ENCODE assay signal across 12 cellular contexts in the genomic region with DNA sequence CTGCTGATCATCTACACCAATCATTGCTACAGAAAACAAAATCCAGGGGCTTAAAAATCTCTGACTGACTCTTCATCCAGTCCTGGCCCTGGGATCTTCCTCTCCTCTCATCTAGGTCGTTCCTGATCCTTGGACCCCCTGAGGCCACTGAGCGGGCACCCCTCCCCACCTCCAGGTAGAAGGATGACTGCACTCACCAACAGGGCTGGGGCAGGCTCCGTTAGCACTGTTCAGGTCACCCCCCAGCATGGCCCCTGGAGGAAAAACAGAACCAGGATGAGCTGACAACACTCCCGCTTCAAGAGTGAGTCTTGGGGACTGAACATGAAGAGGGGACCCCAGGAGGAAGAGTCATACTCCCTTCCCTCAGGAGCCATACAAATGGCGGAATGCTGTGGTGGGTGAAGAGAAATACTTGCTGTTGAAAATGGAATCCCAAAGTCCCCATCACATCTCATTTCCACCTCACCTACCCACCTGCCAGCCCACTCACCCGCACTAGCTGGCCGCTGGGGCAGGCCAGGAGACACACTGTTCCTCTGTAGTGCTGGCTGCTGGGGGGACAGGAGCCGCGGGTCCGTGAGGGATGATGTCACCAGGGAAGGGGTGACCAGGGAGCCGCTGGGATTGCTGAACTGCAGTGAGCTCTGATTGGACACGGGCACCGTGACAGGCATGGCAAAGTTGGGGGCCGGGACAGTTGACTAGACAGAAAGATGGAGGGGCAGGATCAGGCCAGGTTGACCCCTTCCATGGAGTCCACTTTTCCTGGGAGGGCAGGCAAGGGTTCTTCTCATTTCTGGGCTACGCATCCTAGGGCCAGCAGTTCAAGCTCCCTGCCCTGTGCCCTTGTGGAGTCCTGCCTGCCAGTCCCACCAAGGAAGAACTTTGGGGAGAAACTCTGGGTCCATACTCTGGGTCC. TPM values are rescaled to one million over a fixed set of nuclear protein-coding genes. Genes with fewer than 3 reads are reported as not detected.
DNase-seq lines count a peak whose midpoint lies in the region; ATAC-seq and TF ChIP-seq lines count a peak whose summit lies in the region.
"Had no signal": no experiment of that assay in that cellular context is flagged by ENCODE, and none has a peak within 500 bp of the region (broad histone marks: within the 10 kb centered on the region; RNA-seq: fewer than 3 reads in every experiment).

No MANE protein-coding gene starts in this region.

- H3K9me3 ChIP-seq in esophagus squamous epithelium = no peaks in the 10 kb centered on the region
- H3K9me3 ChIP-seq in skeletal muscle tissue (ENCODE audit: control insufficient read depth in 3 of 3, low read length in 3 of 3) = no peaks in the 10 kb centered on the region
- no peaks in the 10 kb centered on the region for H3K9me3 ChIP-seq in SK-N-SH
- H3K9me3 ChIP-seq: SJSA1 had no signal

- peaks cover 7% of the 10 kb centered on the region for H3F3A ChIP-seq in SK-N-SH (replicated peaks; ENCODE audit: insufficient read depth)

- H3K36me3 Mint-ChIP-seq in activated B cell treated with CpG ODN at 0.5 μM for 24 hours (ENCODE audit: low read depth) = peaks cover 95% of the 10 kb centered on the region

- TF ChIP-seq CTCF in activated B cell treated with CpG ODN at 0.5 μM for 24 hours (IDR thresholded peaks at IDR 0.05) (no peak), esophagus squamous epithelium (IDR thresholded peaks at IDR 0.05) (no peak), SK-N-SH (IDR thresholded peaks at IDR 0.05) (no peak)

- H3K4me3 ChIP-seq in esophagus squamous epithelium (no peak overlapping the region), skeletal muscle tissue (ENCODE audit: low read length in 3 of 3) (no peak overlapping the region), SK-N-SH (ENCODE audit: low read depth in 2 of 2, low read length in 1 of 2) (no peak overlapping the region)
- H3K4me3 ChIP-seq: SJSA1 had no signal

- H3K9ac ChIP-seq in skeletal muscle tissue (ENCODE audit: low read depth in 1 of 3, low read length in 3 of 3) (peak overlapping the region; percentile 7 to 33 (median 23)), SK-N-SH (no peak overlapping the region)

- DNase-seq in activated B cell treated with CpG ODN at 0.5 μM for 24 hours (no peak), esophagus squamous epithelium (lab: John Stamatoyannopoulos, UW) (no peak), mesenteric fat pad (ENCODE audit: low spot score) (no peak), SK-N-SH (no peak)
- DNase-seq: activated CD8-positive, alpha-beta memory T cell treated with anti-CD3 and anti-CD28 coated beads, Interleukin-2, amount 50 U/mL, for 4 hours; KBM-7; NCI-H1417 treated with DMSO at 0.1 percent for 48 hours; stimulated activated CD4-positive, alpha-beta T cell treated with anti-CD3 and anti-CD28 coated beads, Interleukin-2, amount 100 ng/mL, for 48 hours had no signal

- no peaks in the 10 kb centered on the region for H3K9me3 Mint-ChIP-seq in activated B cell treated with CpG ODN at 0.5 μM for 24 hours

- H3K9me2 ChIP-seq in SK-N-SH = no peaks in the 10 kb centered on the region

- ATAC-seq in GM18505 (IDR thresholded peaks at IDR 0.05; ENCODE audit: unreplicated experiment) (no peak), activated B cell treated with CpG ODN at 0.5 μM for 24 hours (ENCODE audit: low read depth) (no peak), HG02973 (IDR thresholded peaks at IDR 0.05; ENCODE audit: unreplicated experiment) (no peak)

- peak overlapping the region in 3 of 4 donors; percentile 26 to 91 (median 87) for H3K27ac ChIP-seq in esophagus squamous epithelium
- H3K27ac ChIP-seq in skeletal muscle tissue (ENCODE audit: low read depth, low read length) = peak overlapping the region; percentile 94
- no peak overlapping the region for H3K27ac ChIP-seq in SK-N-SH (ENCODE audit: low read depth in 2 of 2, low read length in 1 of 2)
- H3K27ac ChIP-seq: SJSA1 had no signal

- peaks cover 47% of the 10 kb centered on the region for H3K4me1 Mint-ChIP-seq in activated B cell treated with CpG ODN at 0.5 μM for 24 hours

- intact Hi-C loops in activated B cell treated with CpG ODN at 0.5 μM for 24 hours (cut with micrococcal nuclease) (loop anchor here (1.0 to 2.0 kb wide), 5 partner anchors 23 to 129 kb away; partner anchors contain the start of gene IQGAP3), esophagus squamous epithelium (cut with DNase I) (loop anchor here (10.0 kb wide), 1 partner anchor 105 kb away; no protein-coding TSS in a partner anchor)

- H3K27ac Mint-ChIP-seq in activated B cell treated with CpG ODN at 0.5 μM for 24 hours = peak overlapping the region; percentile 30

- no peaks in the 10 kb centered on the region for H3K27me3 Mint-ChIP-seq in activated B cell treated with CpG ODN at 0.5 μM for 24 hours

- H3K4me1 ChIP-seq in esophagus squamous epithelium (peaks cover 11 to 89% (median 52%) of the 10 kb centered on the region in 3 donors), skeletal muscle tissue (ENCODE audit: control insufficient read depth in 3 of 3, insufficient read depth in 3 of 3, low read length in 3 of 3) (peaks cover 92 to 100% (median 98%) of the 10 kb centered on the region in 3 donors), SK-N-SH (ENCODE audit: control insufficient read depth in 1 of 2, insufficient read depth in 2 of 2, low read depth in 1 of 2, low read length in 1 of 2) (peaks cover 0 to 5% of the 10 kb centered on the region in 2 experiments; a peak in 1 of 4 replicates)

- TF ChIP-seq POLR2A in GM18505 (IDR thresholded peaks at IDR 0.05; ENCODE audit: borderline replicate concordance, extremely low read depth, insufficient read depth, insufficient read length) (peak; percentile 14), esophagus squamous epithelium (IDR thresholded peaks at IDR 0.05) (no peak)

- H3K4me2 ChIP-seq in SK-N-SH = no peak overlapping the region

- POLR2A ChIA-PET in activated B cell treated with CpG ODN at 0.5 μM for 24 hours (lab: Charles Lee) (interaction anchor here (1.9 to 22.2 kb wide), 4 partner anchors 20 to 129 kb away, joined by 12 to 1179 read pairs (median 29); partner anchors contain the start of genes MEF2D and TTC24), SK-N-SH (lab: Yijun Ruan, JAX) (no interaction called here)

- no peaks in the 10 kb centered on the region for H3K27me3 ChIP-seq in esophagus squamous epithelium
- H3K27me3 ChIP-seq in skeletal muscle tissue (ENCODE audit: control insufficient read depth in 3 of 3, insufficient read depth in 3 of 3, low read length in 3 of 3) = no peaks in the 10 kb centered on the region
- no peaks in the 10 kb centered on the region for H3K27me3 ChIP-seq in SK-N-SH (ENCODE audit: insufficient read depth)
- H3K27me3 ChIP-seq: SJSA1 had no signal

- no peak overlapping the region for H3K4me3 Mint-ChIP-seq in activated B cell treated with CpG ODN at 0.5 μM for 24 hours

- CTCF ChIA-PET in activated B cell treated with CpG ODN at 0.5 μM for 24 hours (lab: Charles Lee) = interaction anchor here (2.0 to 3.8 kb wide), 5 partner anchors 11 to 129 kb away, joined by 13 to 164 read pairs (median 28); partner anchors contain the start of gene MEF2D
- CTCF ChIA-PET in SK-N-SH (lab: Yijun Ruan, JAX) = interaction anchor here (1.5 to 3.2 kb wide), 5 partner anchors 9 to 129 kb away, joined by 8 to 47 read pairs (median 9); partner anchors contain the start of gene MEF2D

- peaks cover 59 to 92% (median 63%) of the 10 kb centered on the region in 3 donors for H3K36me3 ChIP-seq in esophagus squamous epithelium
- peaks cover 87 to 88% (median 88%) of the 10 kb centered on the region in 3 donors for H3K36me3 ChIP-seq in skeletal muscle tissue (ENCODE audit: control insufficient read depth in 3 of 3, insufficient read depth in 3 of 3, low read length in 3 of 3)
- peaks cover 38 to 85% of the 10 kb centered on the region in 2 experiments for H3K36me3 ChIP-seq in SK-N-SH (replicated peaks in 1 of 2; ENCODE audit: control insufficient read depth in 1 of 2, insufficient read depth in 2 of 2, low read length in 1 of 2)

- no peak overlapping the region for H2AFZ ChIP-seq in SK-N-SH (ENCODE audit: low read depth)

- WGBS in esophagus squamous epithelium, 2 donors = 92 to 94% methylated on average over 6 to 10 of the region's 15 CpGs
- WGBS in SK-N-SH (ENCODE audit: low lambda C conversion rate) = 93% methylated on average over 15 of the region's 15 CpGs

- TF ChIP-seq RAD21 in SK-N-SH (IDR thresholded peaks at IDR 0.05; ENCODE audit: low read length) = no peak

- H4K20me1 ChIP-seq in SK-N-SH (ENCODE audit: insufficient read depth) = peaks cover 61% of the 10 kb centered on the region

- TF ChIP-seq EP300 in SK-N-SH (IDR thresholded peaks at IDR 0.05; ENCODE audit: borderline replicate concordance in 1 of 2, low read depth in 1 of 2, low read length in 1 of 2) = no peak

- H3K79me2 ChIP-seq in SK-N-SH (ENCODE audit: insufficient read depth) = peaks cover 39% of the 10 kb centered on the region

TF ChIP-seq in SK-N-SH, 30 proteins besides CTCF, POLR2A, EP300 and RAD21 (continues in another document):
- TF ChIP-seq TCF12 (IDR thresholded peaks at IDR 0.05) = no peak
- no peak for TF ChIP-seq MEF2A (IDR thresholded peaks at IDR 0.05; ENCODE audit: borderline replicate concordance, low read depth)
- no peak for TF ChIP-seq NRF1 (IDR thresholded peaks at IDR 0.05; ENCODE audit: low read depth, low read length)

RNA-seq across cellular contexts. Expression of gene MEF2D, which starts 21.2 kb away (rescaled TPM):
- total RNA-seq in activated B cell treated with CpG ODN at 0.5 μM for 24 hours (101 and 114 TPM in 2 replicates), esophagus squamous epithelium (10 to 100 TPM in 3 of 4 donors, 1 to 10 TPM in 1; 9.1 to 30.1 (median 12.1) TPM), skeletal muscle tissue (7.8 TPM), mesenteric fat pad (38.7 TPM)
- 14.3 and 16.0 TPM in 2 replicates for polyA plus RNA-seq in SK-N-SH (2012; rRNA removed)
- polyA plus RNA-seq in SK-N-SH (2012; cell fraction: cytosol; rRNA removed) = 10.5 and 12.4 TPM in 2 replicates
- polyA plus RNA-seq in SK-N-SH (2012; cell fraction: nucleus; rRNA removed) = 38.6 and 41.0 TPM in 2 replicates

Comparison
In these comparisons a context has a peak if more than half of its experiments do, and no peak if none do; other contexts are left out.
1. H3K27ac ChIP-seq: peak in esophagus squamous epithelium (3 of 4) and skeletal muscle tissue (single experiment); none in SK-N-SH (0 of 2).